In the genomic region with DNA sequence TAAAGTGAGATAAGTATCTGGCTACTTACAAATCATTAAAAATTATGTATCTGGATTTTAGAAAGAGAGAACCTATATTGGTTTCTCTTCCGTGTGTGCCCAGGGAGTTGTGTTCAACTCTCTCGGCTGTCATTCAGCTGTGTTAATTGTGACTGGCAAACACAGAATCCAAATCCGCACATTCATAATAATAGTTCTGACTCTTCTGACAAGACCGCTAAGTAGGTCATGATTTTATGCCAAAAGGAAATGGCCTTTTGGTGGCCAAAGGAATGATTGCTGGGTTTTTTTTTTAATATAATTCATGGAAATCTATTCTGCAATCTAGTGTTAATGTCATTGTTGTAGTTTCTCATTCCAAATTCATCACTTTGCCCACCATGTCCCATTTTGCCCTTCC, we compare ENCODE assay signal across 15 cellular contexts.
DNase-seq lines count a peak whose midpoint lies in the region; ATAC-seq and TF ChIP-seq lines count a peak whose summit lies in the region.
"Had no signal": no experiment of that assay in that cellular context is flagged by ENCODE, and none has a peak within 500 bp of the region (broad histone marks: within the 10 kb centered on the region; RNA-seq: fewer than 3 reads in every experiment).

No MANE protein-coding gene starts in this region.

- no peak overlapping the region for H3K27ac Mint-ChIP-seq in nephron progenitor cell
- H3K27ac Mint-ChIP-seq: CD4-positive, CD25-positive, alpha-beta regulatory T cell; CD8-positive, alpha-beta memory T cell had no signal

- no peak for TF ChIP-seq CTCF in nephron progenitor cell (IDR thresholded peaks at IDR 0.05)

- DNase-seq in caudate nucleus (lab: John Stamatoyannopoulos, UW) = no peak
- peak; percentile 45 to 53 for DNase-seq in dermis microvascular lymphatic vessel endothelial cell (ENCODE audit: low read depth in 2 of 2)
- peak; percentile 43 to 73 for DNase-seq in lung microvascular endothelial cell (ENCODE audit: low read depth in 2 of 2)
- DNase-seq in nephron progenitor cell = no peak
- no peak for DNase-seq in RKO (ENCODE audit: low spot score)
- DNase-seq: BE2C; C1 segment of cervical spinal cord; CD4-positive, CD25-positive, alpha-beta regulatory T cell; CD8-positive, alpha-beta memory T cell; COR-L47; GDM1; GM23248; IMR-90 had no signal

- H3K27ac ChIP-seq in caudate nucleus (ENCODE audit: low read depth, low read length) = peak overlapping the region; percentile 63
- H3K27ac ChIP-seq: GM23248 had no signal

- no peaks in the 10 kb centered on the region for H3K27me3 Mint-ChIP-seq in nephron progenitor cell (ENCODE audit: low read depth, poor library complexity)

- ATAC-seq in HG03025 (IDR thresholded peaks at IDR 0.05; ENCODE audit: low FRiP score, unreplicated experiment) (no peak), HG03159 (IDR thresholded peaks at IDR 0.05; ENCODE audit: unreplicated experiment) (no peak)

- no peaks in the 10 kb centered on the region for H3K9me3 Mint-ChIP-seq in nephron progenitor cell
- H3K9me3 Mint-ChIP-seq: CD8-positive, alpha-beta memory T cell had no signal

- H3K4me3 Mint-ChIP-seq in nephron progenitor cell = no peak overlapping the region
- H3K4me3 Mint-ChIP-seq: CD4-positive, CD25-positive, alpha-beta regulatory T cell; CD8-positive, alpha-beta memory T cell had no signal

- no peaks in the 10 kb centered on the region for H3K4me1 Mint-ChIP-seq in nephron progenitor cell

- H3K36me3 Mint-ChIP-seq in nephron progenitor cell (ENCODE audit: low read depth) = no peaks in the 10 kb centered on the region

Comparison
In these comparisons a context has a peak if more than half of its experiments do, and no peak if none do; other contexts are left out.
1. DNase-seq: peak in dermis microvascular lymphatic vessel endothelial cell (2 of 2) and lung microvascular endothelial cell (2 of 2); none in caudate nucleus (0 of 61), nephron progenitor cell (single experiment) and RKO (single experiment).